ENCODE assay signal across 18 cellular contexts in genomic region chr10:71719464-71720303, GRCh38. TPM values are rescaled to one million over a fixed set of nuclear protein-coding genes. Genes with fewer than 3 reads are reported as not detected.
DNase-seq lines count a peak whose midpoint lies in the region; ATAC-seq and TF ChIP-seq lines count a peak whose summit lies in the region.
"Had no signal": no experiment of that assay in that cellular context is flagged by ENCODE, and none has a peak within 500 bp of the region (broad histone marks: within the 10 kb centered on the region; RNA-seq: fewer than 3 reads in every experiment).

A gene with protein sequence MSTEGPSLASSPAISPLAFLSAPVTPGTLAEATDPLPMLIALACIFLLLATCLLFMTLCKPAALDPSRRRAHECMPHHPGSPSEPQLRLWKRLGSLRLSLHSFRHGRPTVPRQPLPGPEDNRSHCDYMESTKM (minus strand): TSS chr10:71719778. CDS start chr10:71716337, 3,441 bp downstream.

- H4K91ac ChIP-seq in neuronal stem cell (ENCODE audit: low read depth, low read length, poor library complexity) = no peak within 1 kb of the TSS

- ATAC-seq in left ventricle myocardium superior = no peak
- ATAC-seq: natural killer cell had no signal

- H3K23ac ChIP-seq in neuronal stem cell (ENCODE audit: low read depth, low read length, poor library complexity) = no peak within 1 kb of the TSS

- H2AK5ac ChIP-seq in neuronal stem cell (ENCODE audit: low read depth, low read length) = peak within 1 kb of the TSS; percentile 56

- H3K4me1 ChIP-seq in right atrium auricular region = peaks cover 0 to 56% of the 10 kb centered on the region in 2 donors
- peaks cover 43 to 51% (median 50%) of the 10 kb centered on the region in 4 donors for H3K4me1 ChIP-seq in esophagus muscularis mucosa
- peaks cover 0 to 14% of the 10 kb centered on the region in 2 donors for H3K4me1 ChIP-seq in neuronal stem cell (ENCODE audit: control insufficient read depth in 2 of 2, insufficient read depth in 1 of 2, low read depth in 1 of 2, low read length in 2 of 2)

- no peak within 1 kb of the TSS for H3K4me2 ChIP-seq in neuronal stem cell (ENCODE audit: insufficient read depth, low read length, poor library complexity, severe bottlenecking)

- no peak within 1 kb of the TSS for H3K9ac ChIP-seq in neuronal stem cell (ENCODE audit: low read depth, low read length, poor library complexity)

- no peak within 1 kb of the TSS for H3K4ac ChIP-seq in neuronal stem cell (ENCODE audit: low read length)

- H2BK120ac ChIP-seq in neuronal stem cell (ENCODE audit: low read depth, low read length) = peak within 1 kb of the TSS; percentile 63

- peak within 1 kb of the TSS; percentile 89 for H3K18ac ChIP-seq in neuronal stem cell (ENCODE audit: low read length)

- H2BK12ac ChIP-seq in neuronal stem cell (ENCODE audit: low read length) = no peak within 1 kb of the TSS

- H2BK5ac ChIP-seq in neuronal stem cell (ENCODE audit: low read length) = peak within 1 kb of the TSS; percentile 17

- H3K4me3 ChIP-seq in right atrium auricular region (no peak within 1 kb of the TSS), esophagus muscularis mucosa (no peak within 1 kb of the TSS), neuronal stem cell (ENCODE audit: low read length in 2 of 2) (no peak within 1 kb of the TSS)
- H3K4me3 ChIP-seq: SK-N-MC had no signal

- H2AFZ ChIP-seq in neuronal stem cell (ENCODE audit: low read length) = no peak within 1 kb of the TSS

- 90% methylated on average over 12 of the region's 16 CpGs for WGBS in esophagus muscularis mucosa
- WGBS in neuronal stem cell (ENCODE audit: extremely low coverage in 2 of 2, insufficient read length in 2 of 2, insufficient replicate concordance in 1 of 2), 2 donors = no CpG with 5 or more reads among the region's 16 CpGs

- H3K27ac ChIP-seq in right atrium auricular region = peak within 1 kb of the TSS; percentile 25 to 53
- H3K27ac ChIP-seq in esophagus muscularis mucosa (replicated peaks in 1 of 4) = peak within 1 kb of the TSS; percentile 32 to 70 (median 46)
- no peak within 1 kb of the TSS for H3K27ac ChIP-seq in neuronal stem cell (replicated peaks; ENCODE audit: low read length)
- H3K27ac ChIP-seq: SK-N-MC had no signal

- H3K27me3 ChIP-seq in right atrium auricular region (no peaks in the 10 kb centered on the region), esophagus muscularis mucosa (no peaks in the 10 kb centered on the region), neuronal stem cell (ENCODE audit: control insufficient read depth in 3 of 3, insufficient read depth in 3 of 3, low read depth in 1 of 3, low read length in 3 of 3) (peaks cover 0 to 28% (median 0%) of the 10 kb centered on the region in 3 experiments)
- H3K27me3 ChIP-seq: dorsolateral prefrontal cortex had no signal

- intact Hi-C loops in left ventricle myocardium superior (cut with micrococcal nuclease) (no loop called here), esophagus muscularis mucosa (cut with DNase I) (no loop called here)

- peak within 1 kb of the TSS; percentile 1 for H4K8ac ChIP-seq in neuronal stem cell (ENCODE audit: low read depth, low read length)

- peak within 1 kb of the TSS; percentile 11 for H2BK15ac ChIP-seq in neuronal stem cell (ENCODE audit: low read length)

- TF ChIP-seq CTCF in right atrium auricular region (IDR thresholded peaks at IDR 0.05) (no peak), esophagus muscularis mucosa (IDR thresholded peaks at IDR 0.05) (no peak)

- H3K9me3 ChIP-seq in right atrium auricular region (no peaks in the 10 kb centered on the region), esophagus muscularis mucosa (no peaks in the 10 kb centered on the region), neuronal stem cell (replicated peaks in 1 of 2; ENCODE audit: control insufficient read depth in 2 of 2, insufficient read depth in 1 of 2, low read depth in 1 of 2, low read length in 2 of 2) (no peaks in the 10 kb centered on the region)

- H3K79me1 ChIP-seq in neuronal stem cell (ENCODE audit: low read depth, low read length) = no peaks in the 10 kb centered on the region

- DNase-seq in right atrium auricular region (ENCODE audit: low spot score) (no peak), left ventricle myocardium superior (no peak), esophagus muscularis mucosa (ENCODE audit: extremely low spot score) (no peak), neuronal stem cell (ENCODE audit: low spot score) (no peak), inferior parietal cortex (ENCODE audit: extremely low spot score) (no peak), GM03348 (ENCODE audit: low spot score) (no peak), activated gamma-delta T cell (lab: John Stamatoyannopoulos, UW) (no peak), NCI-H1930 (lab: John Stamatoyannopoulos, UW) (no peak)
- DNase-seq: activated CD8-positive, alpha-beta memory T cell treated with anti-CD3 and anti-CD28 coated beads, Interleukin-2, amount 50 U/mL, for 4 hours; amniotic stem cell; dorsolateral prefrontal cortex; kidney; natural killer cell; NCI-H1048; NK-92 treated with Interleukin-12 subunit alpha and Interleukin-12 subunit beta, amount 100 ng/mL, for 24 hours; small intestine had no signal

- peak within 1 kb of the TSS; percentile 56 for H3K14ac ChIP-seq in neuronal stem cell (ENCODE audit: low read length)

- H3K36me3 ChIP-seq in right atrium auricular region = no peaks in the 10 kb centered on the region
- no peaks in the 10 kb centered on the region for H3K36me3 ChIP-seq in esophagus muscularis mucosa
- H3K36me3 ChIP-seq in neuronal stem cell (replicated peaks in 1 of 2; ENCODE audit: control insufficient read depth in 2 of 2, insufficient read depth in 2 of 2, low read length in 2 of 2) = no peaks in the 10 kb centered on the region

- no peak for TF ChIP-seq EP300 in esophagus muscularis mucosa (IDR thresholded peaks at IDR 0.05)

- TF ChIP-seq POLR2A in esophagus muscularis mucosa (IDR thresholded peaks at IDR 0.05; ENCODE audit: low read depth) = no peak

RNA-seq across cellular contexts. Expression of the gene that starts here (rescaled TPM):
- total RNA-seq in right atrium auricular region (1 to 10 TPM in 1 of 2 donors, not detected in 1; 1.3 TPM), left ventricle myocardium superior (0.07 TPM), esophagus muscularis mucosa (under 1 TPM in 3 of 4 donors, not detected in 1; 0.06 to 0.17 (median 0.11) TPM)
- 1.4 TPM for polyA plus RNA-seq in neuronal stem cell (2013, experiment 1 of 2)
- polyA plus RNA-seq in neuronal stem cell (2013, experiment 2 of 2) = 1.3 TPM
- total RNA-seq: fibroblast of villous mesenchyme had no signal
